7 cellular contexts compared by ENCODE assay signal in the genomic region with DNA sequence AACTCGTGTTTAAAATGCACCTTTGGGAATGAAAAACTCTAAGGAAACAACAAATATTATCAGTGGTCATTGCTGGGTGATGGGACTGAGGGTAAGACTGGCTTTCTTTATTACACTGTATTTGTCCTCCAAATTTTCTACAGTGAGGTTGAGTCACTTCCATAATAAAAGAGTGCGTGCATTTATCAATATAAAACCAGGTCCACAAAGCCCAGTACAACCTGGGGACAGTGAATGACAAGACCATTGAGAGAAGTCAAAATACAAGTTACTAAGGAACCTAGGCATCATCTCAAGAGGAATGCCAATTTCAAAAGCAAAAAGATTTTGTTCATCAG.
A peak's percentile ranks its signal among the peaks of the same experiment; 100 is the strongest.
DNase-seq lines count a peak whose midpoint lies in the region; ATAC-seq and TF ChIP-seq lines count a peak whose summit lies in the region.

No MANE protein-coding gene starts in this region.

- CTCF ChIA-PET in PC-9 (lab: Charles Lee) = interaction anchor here (0.9 kb wide), 1 partner anchor 417 kb away, joined by 9 read pairs; no protein-coding TSS in a partner anchor
- CTCF ChIA-PET in GM10248 (lab: Yijun Ruan, JAX) = interaction anchor here (1.0 to 1.4 kb wide), 2 partner anchors 14 to 16 kb away, joined by 3 to 8 read pairs; no protein-coding TSS in a partner anchor

- BruUV-seq in PC-9 (replicated peaks; lab: Mats Ljungman, UMichigan) = no TSS peak

- in situ Hi-C loops in gastrocnemius medialis (cut with MboI; ENCODE audit: low sequenced_read_pairs in 4 of 4) = loop anchor here in 1 of 4 donors (25.0 kb wide), 1 partner anchor 651 kb away; no protein-coding TSS in a partner anchor

- H3K4me1 ChIP-seq in PC-9 (replicated peaks; ENCODE audit: insufficient read depth) (0 out of 2 replicates have a peak, but pooled peaks cover 4% of the 10 kb centered on the region), fibroblast of lung (ENCODE audit: control insufficient read depth, extremely low read depth, insufficient read depth, low read length) (no peaks in the 10 kb centered on the region), gastrocnemius medialis (peaks cover 0 to 7% of the 10 kb centered on the region in 2 donors)

- H3K27me3 ChIP-seq in PC-9 (ENCODE audit: insufficient read depth, low read depth) (no peaks in the 10 kb centered on the region), fibroblast of lung (ENCODE audit: control insufficient read depth, insufficient read depth, low read length) (no peaks in the 10 kb centered on the region), gastrocnemius medialis (peaks cover 0 to 2% (median 0%) of the 10 kb centered on the region in 3 donors)

- intact Hi-C loops in PC-9 (cut with micrococcal nuclease; ENCODE audit: unreplicated experiment) = loop anchor here (1.0 to 5.0 kb wide), 2 partner anchors 649 to 832 kb away; no protein-coding TSS in a partner anchor
- intact Hi-C loops in gastrocnemius medialis (cut with DNase I; ENCODE audit: low total_unique reads) = loop anchor here (5.0 kb wide), 1 partner anchor 966 kb away; a partner anchor contains a TSS

- H3K9me3 ChIP-seq in PC-9 (ENCODE audit: insufficient read depth, low read depth) (no peaks in the 10 kb centered on the region), fibroblast of lung (ENCODE audit: control insufficient read depth, insufficient read depth, low read depth, low read length) (no peaks in the 10 kb centered on the region), gastrocnemius medialis (no peaks in the 10 kb centered on the region)

- H3K79me2 ChIP-seq in PC-9 (ENCODE audit: low read depth) (no peaks in the 10 kb centered on the region), fibroblast of lung (ENCODE audit: control insufficient read depth, insufficient read depth, low read length) (no peaks in the 10 kb centered on the region)

- H4K20me1 ChIP-seq in PC-9 (ENCODE audit: insufficient read depth) (no peaks in the 10 kb centered on the region), fibroblast of lung (ENCODE audit: control insufficient read depth, extremely low read depth, insufficient read depth, low read length) (no peaks in the 10 kb centered on the region)

- no peak overlapping the region for H3K27ac ChIP-seq in PC-9
- no peak overlapping the region for H3K27ac ChIP-seq in fibroblast of lung (ENCODE audit: insufficient read depth, low read length)
- peak overlapping the region; percentile 77 to 86 (median 86) for H3K27ac ChIP-seq in gastrocnemius medialis

- POLR2A ChIA-PET in PC-9 (lab: Charles Lee; ENCODE audit: unreplicated experiment) = no interaction called here
- POLR2A ChIA-PET in GM10248 (lab: Yijun Ruan, JAX) = no interaction called here

- DNase-seq in PC-9 (no peak), fibroblast of lung (ENCODE audit: low read depth in 2 of 2) (no peak), gastrocnemius medialis (no peak), GM10248 (ENCODE audit: extremely low spot score) (no peak), DMS114 treated with DMSO at 0.1 percent for 48 hours (lab: John Stamatoyannopoulos, UW; ENCODE audit: unreplicated experiment) (no peak), NCI-H69 (lab: John Stamatoyannopoulos, UW) (no peak)

- TF ChIP-seq CTCF in PC-9 (conservative IDR thresholded peaks at IDR 0.05) (no peak), fibroblast of lung (conservative IDR thresholded peaks at IDR 0.05 in 1 of 2, IDR thresholded peaks at IDR 0.05 in 1 of 2; ENCODE audit: low read depth in 1 of 2, low read length in 2 of 2) (no peak), gastrocnemius medialis (IDR thresholded peaks at IDR 0.05 in 4 of 5, conservative IDR thresholded peaks at IDR 0.05 in 1 of 5) (no peak), GM10248 (IDR thresholded peaks at IDR 0.05; ENCODE audit: control extremely low read depth, extremely low read depth, low read depth, missing control alignments) (no peak)

- no peak overlapping the region for H3K9ac ChIP-seq in fibroblast of lung (ENCODE audit: insufficient read depth, low read length)

- H3K4me3 ChIP-seq in PC-9 (peak overlapping the region; percentile 58; the same call in 1 of the 2 replicates), fibroblast of lung (replicated peaks in 1 of 4; ENCODE audit: control extremely low read depth in 1 of 4, insufficient read depth in 1 of 4, low read depth in 3 of 4, low read length in 4 of 4) (peak overlapping the region in 2 of 4 experiments; percentile 67 to 78), gastrocnemius medialis (peak overlapping the region; percentile 59 to 71 (median 66))

- H3K4me2 ChIP-seq in PC-9 (peak overlapping the region; percentile 74), fibroblast of lung (ENCODE audit: extremely low read depth, insufficient read depth, low read length) (peak overlapping the region; percentile 93)

- TF ChIP-seq POLR2A in gastrocnemius medialis (IDR thresholded peaks at IDR 0.05) = no peak

- H2AFZ ChIP-seq in PC-9 (no peak overlapping the region), fibroblast of lung (ENCODE audit: low read length) (no peak overlapping the region)

- ATAC-seq in GM21723 (IDR thresholded peaks at IDR 0.05; ENCODE audit: unreplicated experiment) (peak; percentile 12), gastrocnemius medialis (peak in 1 of 2 donors; percentile 6)

- H3F3A ChIP-seq in PC-9 (ENCODE audit: insufficient read depth, low read depth) = no peaks in the 10 kb centered on the region

- H3K9me2 ChIP-seq in PC-9 (ENCODE audit: insufficient read depth) = no peaks in the 10 kb centered on the region

- H3K36me3 ChIP-seq in PC-9 (ENCODE audit: low read depth) (no peaks in the 10 kb centered on the region), fibroblast of lung (ENCODE audit: control insufficient read depth, insufficient read depth, low read length) (no peaks in the 10 kb centered on the region), gastrocnemius medialis (no peaks in the 10 kb centered on the region)

Comparison
In these comparisons a context has a peak if more than half of its experiments do, and no peak if none do; other contexts are left out.
1. H3K27ac ChIP-seq: peak in gastrocnemius medialis (4 of 4); none in PC-9 (single experiment) and fibroblast of lung (single experiment).